In genomic region chr6:112007805-112008204, GRCh38 we compare ENCODE assay signal across 13 cellular contexts. TPM values are rescaled to one million over a fixed set of nuclear protein-coding genes. Genes with fewer than 3 reads are reported as not detected.
DNase-seq lines count a peak whose midpoint lies in the region; ATAC-seq, FAIRE-seq and TF ChIP-seq lines count a peak whose summit lies in the region.
"Had no signal": no experiment of that assay in that cellular context is flagged by ENCODE, and none has a peak within 500 bp of the region (broad histone marks: within the 10 kb centered on the region; RNA-seq: fewer than 3 reads in every experiment).

No MANE protein-coding gene starts in this region.

- H3K4me3 ChIP-seq in astrocyte (ENCODE audit: insufficient read depth, low read depth, low read length) = no peak overlapping the region
- no peak overlapping the region for H3K4me3 ChIP-seq in mesodermal cell (ENCODE audit: extremely low read depth, insufficient read depth, low read length, poor library complexity, severe bottlenecking)

- H3K36me3 ChIP-seq in astrocyte (ENCODE audit: insufficient read depth, low read length) (no peaks in the 10 kb centered on the region), mesodermal cell (ENCODE audit: control insufficient read depth, insufficient read depth, low read length) (no peaks in the 10 kb centered on the region)

- DNase-seq in stimulated activated naive CD8-positive, alpha-beta T cell treated with anti-CD3 and anti-CD28 coated beads, Interleukin-15, Interleukin-2, amounts not matched to agents 100 U/mL and 50 U/mL, for 24 hours = no peak
- DNase-seq in astrocyte (ENCODE audit: low read depth) (peak; percentile 49), RPMI8226 (no peak), islet precursor cell (no peak), nephron progenitor cell (no peak)
- no peak for DNase-seq in activated CD4-positive, alpha-beta T cell treated with anti-CD3 and anti-CD28 coated beads for 36 hours
- DNase-seq: activated CD4-positive, alpha-beta T cell treated with anti-CD3 and anti-CD28 coated beads for 4 hours; activated naive CD4-positive, alpha-beta T cell treated with anti-CD3 and anti-CD28 coated beads, Interleukin-2, amount 50 U/mL, for 16 hours; effector CD4-positive, alpha-beta T cell; GF-D8 had no signal

- H3K4me1 Mint-ChIP-seq in stimulated activated naive CD8-positive, alpha-beta T cell treated with anti-CD3 and anti-CD28 coated beads, Interleukin-15, Interleukin-2, amounts not matched to agents 100 ng/mL and 50 ng/mL, for 24 hours (ENCODE audit: low read depth) = peaks cover 34% of the 10 kb centered on the region
- H3K4me1 Mint-ChIP-seq in astrocyte (ENCODE audit: low read depth, unreplicated experiment) (peaks cover 11% of the 10 kb centered on the region), nephron progenitor cell (peaks cover 53% of the 10 kb centered on the region)
- H3K4me1 Mint-ChIP-seq in activated CD4-positive, alpha-beta T cell treated with anti-CD3 and anti-CD28 coated beads for 36 hours = peaks cover 25% of the 10 kb centered on the region

- H3K27me3 ChIP-seq in astrocyte (ENCODE audit: insufficient read depth, low read length) = no peaks in the 10 kb centered on the region

- no peak overlapping the region for H2AFZ ChIP-seq in astrocyte (ENCODE audit: low read depth, low read length)

- FAIRE-seq in astrocyte (lab: Jason Lieb, UNC) = no peak

- no peak overlapping the region for H3K4me2 ChIP-seq in astrocyte (ENCODE audit: low read length)

- WGBS in mesodermal cell (ENCODE audit: insufficient coverage in 2 of 2), 2 experiments = 52 to 54% methylated on average over 2 of the region's 3 CpGs

- H3K27ac ChIP-seq in astrocyte (ENCODE audit: low read depth, low read length) = no peak overlapping the region
- H3K27ac ChIP-seq in mesodermal cell (ENCODE audit: low read depth, low read length, severe bottlenecking) = peak overlapping the region; percentile 72

- H3K9me3 ChIP-seq in astrocyte (ENCODE audit: insufficient read depth, low read depth, low read length) (no peaks in the 10 kb centered on the region), mesodermal cell (ENCODE audit: control insufficient read depth, low read length) (no peaks in the 10 kb centered on the region)

- no peak for ATAC-seq in stimulated activated naive CD8-positive, alpha-beta T cell treated with anti-CD3 and anti-CD28 coated beads, Interleukin-15, Interleukin-2, amounts not matched to agents 100 U/mL and 50 U/mL, for 24 hours
- no peak for ATAC-seq in activated CD4-positive, alpha-beta T cell treated with anti-CD3 and anti-CD28 coated beads for 36 hours

- H3K27ac Mint-ChIP-seq in stimulated activated naive CD8-positive, alpha-beta T cell treated with anti-CD3 and anti-CD28 coated beads, Interleukin-15, Interleukin-2, amounts not matched to agents 100 ng/mL and 50 ng/mL, for 24 hours = peak overlapping the region; percentile 29
- H3K27ac Mint-ChIP-seq in astrocyte (ENCODE audit: unreplicated experiment) (peak overlapping the region; percentile 23), nephron progenitor cell (no peak overlapping the region)
- H3K27ac Mint-ChIP-seq in activated CD4-positive, alpha-beta T cell treated with anti-CD3 and anti-CD28 coated beads for 36 hours = no peak overlapping the region

- H3K9ac ChIP-seq in astrocyte (ENCODE audit: low read length) = no peak overlapping the region

- H4K20me1 ChIP-seq in astrocyte (ENCODE audit: insufficient read depth, low read length) = no peaks in the 10 kb centered on the region

- H3K9me3 Mint-ChIP-seq in stimulated activated naive CD8-positive, alpha-beta T cell treated with anti-CD3 and anti-CD28 coated beads, Interleukin-15, Interleukin-2, amounts not matched to agents 100 ng/mL and 50 ng/mL, for 24 hours = no peaks in the 10 kb centered on the region
- H3K9me3 Mint-ChIP-seq in astrocyte (ENCODE audit: unreplicated experiment) (no peaks in the 10 kb centered on the region), nephron progenitor cell (no peaks in the 10 kb centered on the region)
- peaks cover 2% of the 10 kb centered on the region for H3K9me3 Mint-ChIP-seq in activated CD4-positive, alpha-beta T cell treated with anti-CD3 and anti-CD28 coated beads for 36 hours (ENCODE audit: low read depth)

- no peaks in the 10 kb centered on the region for H3K79me2 ChIP-seq in astrocyte (ENCODE audit: insufficient read depth, low read length)

- CTCF ChIA-PET in activated CD4-positive, alpha-beta T cell treated with anti-CD3 and anti-CD28 coated beads for 36 hours (lab: Charles Lee) = interaction anchor here (0.6 to 2.8 kb wide), 6 partner anchors 13 to 538 kb away, joined by 3 to 18 read pairs (median 3); no protein-coding TSS in a partner anchor

- intact Hi-C loops in activated CD4-positive, alpha-beta T cell treated with anti-CD3 and anti-CD28 coated beads for 36 hours (cut with DNase I, micrococcal nuclease) = no loop called here

- no peaks in the 10 kb centered on the region for H3K27me3 Mint-ChIP-seq in stimulated activated naive CD8-positive, alpha-beta T cell treated with anti-CD3 and anti-CD28 coated beads, Interleukin-15, Interleukin-2, amounts not matched to agents 100 ng/mL and 50 ng/mL, for 24 hours
- H3K27me3 Mint-ChIP-seq in astrocyte (ENCODE audit: low read depth, unreplicated experiment) (peaks cover 4% of the 10 kb centered on the region), nephron progenitor cell (ENCODE audit: low read depth, poor library complexity) (no peaks in the 10 kb centered on the region)
- H3K27me3 Mint-ChIP-seq in activated CD4-positive, alpha-beta T cell treated with anti-CD3 and anti-CD28 coated beads for 36 hours = no peaks in the 10 kb centered on the region

- TF ChIP-seq CTCF in astrocyte (IDR thresholded peaks at IDR 0.05; ENCODE audit: insufficient read depth, low read depth, low read length) (no peak), nephron progenitor cell (IDR thresholded peaks at IDR 0.05) (no peak)

- H3K4me3 Mint-ChIP-seq in stimulated activated naive CD8-positive, alpha-beta T cell treated with anti-CD3 and anti-CD28 coated beads, Interleukin-15, Interleukin-2, amounts not matched to agents 100 ng/mL and 50 ng/mL, for 24 hours = no peak overlapping the region
- H3K4me3 Mint-ChIP-seq in astrocyte (ENCODE audit: unreplicated experiment) (no peak overlapping the region), nephron progenitor cell (no peak overlapping the region)
- no peak overlapping the region for H3K4me3 Mint-ChIP-seq in activated CD4-positive, alpha-beta T cell treated with anti-CD3 and anti-CD28 coated beads for 36 hours

- H3K4me1 ChIP-seq in astrocyte (ENCODE audit: insufficient read depth, low read length) = peaks cover 5% of the 10 kb centered on the region
- peaks cover 14% of the 10 kb centered on the region for H3K4me1 ChIP-seq in mesodermal cell (ENCODE audit: control insufficient read depth, insufficient read depth, low read length, poor library complexity, severe bottlenecking)

- no peaks in the 10 kb centered on the region for H3K36me3 Mint-ChIP-seq in stimulated activated naive CD8-positive, alpha-beta T cell treated with anti-CD3 and anti-CD28 coated beads, Interleukin-15, Interleukin-2, amounts not matched to agents 100 ng/mL and 50 ng/mL, for 24 hours (ENCODE audit: low read depth)
- H3K36me3 Mint-ChIP-seq in astrocyte (ENCODE audit: low read depth, unreplicated experiment) = no peaks in the 10 kb centered on the region
- no peaks in the 10 kb centered on the region for H3K36me3 Mint-ChIP-seq in activated CD4-positive, alpha-beta T cell treated with anti-CD3 and anti-CD28 coated beads for 36 hours (ENCODE audit: low read depth)
- no peaks in the 10 kb centered on the region for H3K36me3 Mint-ChIP-seq in nephron progenitor cell (ENCODE audit: low read depth)

- POLR2A ChIA-PET in activated CD4-positive, alpha-beta T cell treated with anti-CD3 and anti-CD28 coated beads for 36 hours (lab: Charles Lee) = no interaction called here

RNA-seq across cellular contexts. Expression of gene CCN6, which starts 46.1 kb away (rescaled TPM):
- not detected in 2 replicates for total RNA-seq in astrocyte
- not detected for polyA plus RNA-seq in mesodermal cell (2013, experiment 1 of 2)
- not detected for polyA plus RNA-seq in mesodermal cell (2013, experiment 2 of 2)
- total RNA-seq in activated CD4-positive, alpha-beta T cell treated with anti-CD3 and anti-CD28 coated beads for 36 hours = under 1 TPM; 0.26 to 0.32 TPM
- total RNA-seq: myocyte had no signal

Comparison
In these comparisons a context has a peak if more than half of its experiments do, and no peak if none do; other contexts are left out.
1. H3K27ac Mint-ChIP-seq: peak in stimulated activated naive CD8-positive, alpha-beta T cell treated with anti-CD3 and anti-CD28 coated beads, Interleukin-15, Interleukin-2, amounts not matched to agents 100 ng/mL and 50 ng/mL, for 24 hours (single experiment) and astrocyte (single experiment); none in activated CD4-positive, alpha-beta T cell treated with anti-CD3 and anti-CD28 coated beads for 36 hours (single experiment) and nephron progenitor cell (single experiment).